In the genomic region with DNA sequence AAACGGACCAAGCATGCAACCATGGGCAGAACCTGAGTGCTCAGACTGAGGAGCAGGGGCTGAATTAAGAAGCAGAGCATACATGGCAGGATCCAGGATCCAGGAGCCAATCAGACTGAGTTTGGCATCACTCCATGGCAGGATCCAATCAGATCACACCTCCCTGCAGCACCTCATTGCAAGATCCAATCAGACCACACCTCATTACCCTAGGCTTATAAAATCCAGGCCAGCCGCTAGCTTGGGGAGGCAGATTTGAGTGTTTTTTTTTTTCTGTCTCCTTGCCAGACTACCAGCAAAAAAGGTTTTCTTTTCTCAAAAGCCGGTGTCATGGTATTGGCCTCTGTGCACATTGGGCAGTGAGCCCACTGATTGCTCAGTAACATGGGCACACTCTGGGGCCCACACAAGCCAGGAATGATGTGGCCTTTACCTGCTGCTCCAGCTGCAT, we compare ENCODE assay signal across 13 cellular contexts.
A peak's percentile ranks its signal among the peaks of the same experiment; 100 is the strongest.
DNase-seq lines count a peak whose midpoint lies in the region; ATAC-seq, FAIRE-seq and TF ChIP-seq lines count a peak whose summit lies in the region.
"Had no signal": no experiment of that assay in that cellular context is flagged by ENCODE, and none has a peak within 500 bp of the region (broad histone marks: within the 10 kb centered on the region; RNA-seq: fewer than 3 reads in every experiment).

No MANE protein-coding gene starts in this region.

- peaks cover 3% of the 10 kb centered on the region for H3K4me1 Mint-ChIP-seq in activated naive CD4-positive, alpha-beta T cell treated with anti-CD3 and anti-CD28 coated beads, Interleukin-2, amount 10 ng/mL, durations not matched to agents 7 days and 5 days
- no peaks in the 10 kb centered on the region for H3K4me1 Mint-ChIP-seq in T-cell

- peak overlapping the region; percentile 61 for H3K14ac ChIP-seq in IMR-90 (replicated peaks; ENCODE audit: low read depth, low read length)

- no peak overlapping the region for H3K18ac ChIP-seq in IMR-90 (ENCODE audit: low read depth, low read length)

- H3K23ac ChIP-seq in IMR-90 (ENCODE audit: low read depth, low read length): no peak overlapping the region

- peak overlapping the region; percentile 92 for H2BK15ac ChIP-seq in IMR-90 (ENCODE audit: low read depth, low read length)

- no peaks in the 10 kb centered on the region for H3K36me3 ChIP-seq in IMR-90 (ENCODE audit: control insufficient read depth, insufficient read depth, low read length)
- H3K36me3 ChIP-seq: gastroesophageal sphincter had no signal

- peak overlapping the region; percentile 1 for H2AFZ ChIP-seq in IMR-90 (replicated peaks; ENCODE audit: low read length, poor library complexity)

- no peak overlapping the region for H3K27ac Mint-ChIP-seq in activated naive CD4-positive, alpha-beta T cell treated with anti-CD3 and anti-CD28 coated beads, Interleukin-2, amount 10 ng/mL, durations not matched to agents 7 days and 5 days
- no peak overlapping the region for H3K27ac Mint-ChIP-seq in T-cell
- H3K27ac Mint-ChIP-seq: progenitor cell of endocrine pancreas had no signal

- H3K9me3 ChIP-seq in A549 (no peaks in the 10 kb centered on the region), IMR-90 (ENCODE audit: control insufficient read depth, insufficient read depth, low read length) (no peaks in the 10 kb centered on the region)
- H3K9me3 ChIP-seq: gastroesophageal sphincter had no signal

- H3K27ac ChIP-seq in A549 (peak overlapping the region in 1 of 2 experiments; percentile 61; a peak in 3 of 6 replicates), IMR-90 (ENCODE audit: insufficient read depth, low read length) (no peak overlapping the region; the same call in 1 of the 2 replicates)
- H3K27ac ChIP-seq: dorsolateral prefrontal cortex, gastroesophageal sphincter had no signal

- H2AK9ac ChIP-seq in IMR-90 (replicated peaks; ENCODE audit: low read depth, low read length, poor library complexity): peak overlapping the region; percentile 18

- FAIRE-seq in A549 (lab: Jason Lieb, UNC): no peak

- H3K9ac ChIP-seq in IMR-90 (ENCODE audit: low read depth, low read length): no peak overlapping the region

- WGBS in A549 (ENCODE audit: missing lambda C conversion rate): 91% methylated on average over 3 of the region's 3 CpGs
- 80% methylated on average over 1 of the region's 3 CpGs; no CpG with 5 or more reads in 1 of the 2 experiments for WGBS in IMR-90 (ENCODE audit: extremely low coverage in 2 of 2, insufficient read length in 1 of 2), 2 experiments

- H2BK120ac ChIP-seq in IMR-90 (ENCODE audit: low read depth, low read length): peak overlapping the region; percentile 94

- H3K27me3 ChIP-seq in IMR-90 (ENCODE audit: control insufficient read depth, insufficient read depth, low read length): peaks cover 2% of the 10 kb centered on the region
- H3K27me3 ChIP-seq: gastroesophageal sphincter had no signal

- ATAC-seq in A549: no peak; a peak in 1 of 6 replicates
- ATAC-seq in IMR-90 (ENCODE audit: low read depth): no peak
- no peak for ATAC-seq in HG02678 (IDR thresholded peaks at IDR 0.05; ENCODE audit: unreplicated experiment)
- no peak for ATAC-seq in T-cell (replicated peaks in 1 of 4)
- ATAC-seq: gastroesophageal sphincter had no signal

- H3K9me1 ChIP-seq in IMR-90 (ENCODE audit: insufficient read depth, low read length): peaks cover 16% of the 10 kb centered on the region

- H4K8ac ChIP-seq in IMR-90 (ENCODE audit: low read depth in 2 of 2, low read length in 2 of 2): peak overlapping the region; percentile 33 to 78; a peak in 3 of 4 replicates

- no peaks in the 10 kb centered on the region for H3K79me1 ChIP-seq in IMR-90 (ENCODE audit: low read depth in 1 of 2, low read length in 2 of 2)

- no peaks in the 10 kb centered on the region for H4K20me1 ChIP-seq in IMR-90 (ENCODE audit: insufficient read depth, low read length)

- peak in 1 of 2 experiments; percentile 13 for DNase-seq in A549 (ENCODE audit: low read depth in 1 of 2, low spot score in 1 of 2)
- DNase-seq in IMR-90: peak; percentile 43
- peak; percentile 86 for DNase-seq in astrocyte of the hippocampus (ENCODE audit: low read depth, low spot score)
- peak; percentile 65 for DNase-seq in iris pigment epithelial cell (ENCODE audit: low read depth)
- no peak for DNase-seq in activated naive CD4-positive, alpha-beta T cell treated with anti-CD3 and anti-CD28 coated beads, Interleukin-2, amount 10 ng/mL, durations not matched to agents 7 days and 5 days
- no peak for DNase-seq in NCI-H1930 (lab: John Stamatoyannopoulos, UW)
- DNase-seq in T-cell: no peak
- DNase-seq: Kasumi-1, NCI-H2107 had no signal

- no peak overlapping the region for H3K4me3 ChIP-seq in A549
- H3K4me3 ChIP-seq in IMR-90 (ENCODE audit: insufficient read depth, low read depth, low read length): no peak overlapping the region
- H3K4me3 ChIP-seq: dorsolateral prefrontal cortex, gastroesophageal sphincter had no signal

- H3K4me1 ChIP-seq in A549 (peaks cover 28% of the 10 kb centered on the region), IMR-90 (ENCODE audit: control insufficient read depth, insufficient read depth, low read length) (peaks cover 5% of the 10 kb centered on the region)
- H3K4me1 ChIP-seq: gastroesophageal sphincter had no signal

- POLR2A ChIA-PET in A549 (lab: Yijun Ruan, JAX) (no interaction called here), IMR-90 (lab: Charles Lee; ENCODE audit: unreplicated experiment) (no interaction called here), T-cell (lab: Charles Lee) (no interaction called here)

- TF ChIP-seq RAD21 in A549 (conservative IDR thresholded peaks at IDR 0.05 in 1 of 2, IDR thresholded peaks at IDR 0.05 in 1 of 2) (no peak), IMR-90 (IDR thresholded peaks at IDR 0.05; ENCODE audit: low read length) (no peak)

- no peaks in the 10 kb centered on the region for H3K9me3 Mint-ChIP-seq in activated naive CD4-positive, alpha-beta T cell treated with anti-CD3 and anti-CD28 coated beads, Interleukin-2, amount 10 ng/mL, durations not matched to agents 7 days and 5 days
- H3K9me3 Mint-ChIP-seq in T-cell: no peaks in the 10 kb centered on the region

- H2BK5ac ChIP-seq in IMR-90 (ENCODE audit: low read depth, low read length, poor library complexity, severe bottlenecking): no peak overlapping the region

- no peak overlapping the region for H3K4me3 Mint-ChIP-seq in activated naive CD4-positive, alpha-beta T cell treated with anti-CD3 and anti-CD28 coated beads, Interleukin-2, amount 10 ng/mL, durations not matched to agents 7 days and 5 days
- no peak overlapping the region for H3K4me3 Mint-ChIP-seq in T-cell

- BruUV-seq in IMR-90 (replicated peaks; lab: Mats Ljungman, UMichigan): no TSS peak

- no peak for TF ChIP-seq POLR2A in A549 (IDR thresholded peaks at IDR 0.05; ENCODE audit: low read length)
- no peak for TF ChIP-seq POLR2A in IMR-90 (IDR thresholded peaks at IDR 0.05; ENCODE audit: low read depth, low read length)

- no peak overlapping the region for H3K56ac ChIP-seq in IMR-90 (ENCODE audit: extremely low read depth, insufficient read depth, low read length)

- peak overlapping the region; percentile 19; the same call in 1 of the 3 replicates for H3K4me2 ChIP-seq in A549
- H3K4me2 ChIP-seq in IMR-90 (ENCODE audit: low read depth, low read length): no peak overlapping the region

- peak overlapping the region; percentile 88 for H3K4ac ChIP-seq in IMR-90 (ENCODE audit: low read depth, low read length)

- in situ Hi-C loops in IMR-90 (cut with MboI; ENCODE audit: low sequenced_read_pairs): no loop called here

- dilution Hi-C loops in IMR-90 (cut with HindIII; ENCODE audit: low sequenced_read_pairs, unreplicated experiment): no loop called here

- H4K91ac ChIP-seq in IMR-90 (ENCODE audit: insufficient read depth, low read depth, low read length): peak overlapping the region; percentile 89

- TF ChIP-seq CTCF in A549 (IDR thresholded peaks at IDR 0.05) (no peak), IMR-90 (conservative IDR thresholded peaks at IDR 0.05; ENCODE audit: low read depth, low read length) (no peak)

- intact Hi-C loops in IMR-90 (cut with micrococcal nuclease): no loop called here

- H4K5ac ChIP-seq in IMR-90 (ENCODE audit: low read depth, low read length): 0 out of 2 replicates have a peak overlapping the region, but pooled peaks have one; percentile 18

- H3K36me3 Mint-ChIP-seq in activated naive CD4-positive, alpha-beta T cell treated with anti-CD3 and anti-CD28 coated beads, Interleukin-2, amount 10 ng/mL, durations not matched to agents 7 days and 5 days: no peaks in the 10 kb centered on the region
- no peaks in the 10 kb centered on the region for H3K36me3 Mint-ChIP-seq in T-cell

- CTCF ChIA-PET in A549 (lab: Yijun Ruan, JAX): interaction anchor here (1.0 kb wide), 1 partner anchor 135 kb away, joined by 3 read pairs; no protein-coding TSS in a partner anchor
- CTCF ChIA-PET in IMR-90 (lab: Yijun Ruan, JAX): interaction anchor here (0.6 to 0.9 kb wide), 4 partner anchors 48 to 769 kb away, joined by 3 to 4 read pairs (median 3); no protein-coding TSS in a partner anchor
- CTCF ChIA-PET in activated naive CD4-positive, alpha-beta T cell treated with anti-CD3 and anti-CD28 coated beads, Interleukin-2, amount 10 ng/mL, durations not matched to agents 7 days and 5 days (lab: Charles Lee): no interaction called here
- CTCF ChIA-PET in T-cell (lab: Charles Lee): no interaction called here

- TF ChIP-seq EP300 in A549 (IDR thresholded peaks at IDR 0.05): no peak

- peaks cover 28% of the 10 kb centered on the region for H3K27me3 Mint-ChIP-seq in activated naive CD4-positive, alpha-beta T cell treated with anti-CD3 and anti-CD28 coated beads, Interleukin-2, amount 10 ng/mL, durations not matched to agents 7 days and 5 days
- H3K27me3 Mint-ChIP-seq in T-cell: peaks cover 0 to 5% of the 10 kb centered on the region in 2 donors

- H2BK20ac ChIP-seq in IMR-90 (ENCODE audit: low read depth, low read length): peak overlapping the region; percentile 95

- H2AK5ac ChIP-seq in IMR-90 (ENCODE audit: low read depth, low read length): peak overlapping the region; percentile 73

TF ChIP-seq in A549, 52 proteins besides CTCF, POLR2A, EP300 and RAD21 (continues in another document):
- TF ChIP-seq POLR2AphosphoS2 (conservative IDR thresholded peaks at IDR 0.05; ENCODE audit: low read length): no peak
- TF ChIP-seq, protein P1, sequence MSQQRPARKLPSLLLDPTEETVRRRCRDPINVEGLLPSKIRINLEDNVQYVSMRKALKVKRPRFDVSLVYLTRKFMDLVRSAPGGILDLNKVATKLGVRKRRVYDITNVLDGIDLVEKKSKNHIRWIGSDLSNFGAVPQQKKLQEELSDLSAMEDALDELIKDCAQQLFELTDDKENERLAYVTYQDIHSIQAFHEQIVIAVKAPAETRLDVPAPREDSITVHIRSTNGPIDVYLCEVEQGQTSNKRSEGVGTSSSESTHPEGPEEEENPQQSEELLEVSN (IDR thresholded peaks at IDR 0.05; ENCODE audit: borderline replicate concordance, low read depth): no peak

TF ChIP-seq in IMR-90, 13 proteins besides CTCF, POLR2A, EP300 and RAD21 (continues in another document):
- TF ChIP-seq MAZ (IDR thresholded peaks at IDR 0.05; ENCODE audit: borderline replicate concordance, low read depth, low read length) (no peak), CHD1 (IDR thresholded peaks at IDR 0.05; ENCODE audit: low read depth, low read length) (no peak), RCOR1 (IDR thresholded peaks at IDR 0.05; ENCODE audit: insufficient replicate concordance, low read length) (no peak), MAFK (IDR thresholded peaks at IDR 0.05; ENCODE audit: low read depth, low read length) (no peak), NFE2L2 (IDR thresholded peaks at IDR 0.05; ENCODE audit: low read depth, low read length) (no peak)

Comparison
In these comparisons a context has a peak if more than half of its experiments do, and no peak if none do; other contexts are left out.
1. DNase-seq: peak in IMR-90 (single experiment), astrocyte of the hippocampus (single experiment) and iris pigment epithelial cell (single experiment); none in activated naive CD4-positive, alpha-beta T cell treated with anti-CD3 and anti-CD28 coated beads, Interleukin-2, amount 10 ng/mL, durations not matched to agents 7 days and 5 days (single experiment), NCI-H1930 (0 of 2) and T-cell (0 of 34).
2. CTCF ChIA-PET loops: an anchor here in A549 (1.0 kb wide) and IMR-90 (0.6 to 0.9 kb wide); none called in activated naive CD4-positive, alpha-beta T cell treated with anti-CD3 and anti-CD28 coated beads, Interleukin-2, amount 10 ng/mL, durations not matched to agents 7 days and 5 days and T-cell.